ENCODE assay signal across 1 cellular context in genomic region chrX:48736303-48736702, GRCh38.
TF ChIP-seq lines count a peak whose summit lies in the region.

No MANE protein-coding gene starts in this region.

TF ChIP-seq in GM23338, 12 proteins besides CTCF, POLR2A, EP300 and RAD21 (continued from another document):
- TF ChIP-seq REST (IDR thresholded peaks at IDR 0.05; ENCODE audit: unreplicated experiment) (no peak), JUNB (IDR thresholded peaks at IDR 0.05; ENCODE audit: unreplicated experiment) (no peak), ZNF114 (CRISPR knock-in tag; IDR thresholded peaks at IDR 0.05) (no peak)
